In the genomic region with DNA sequence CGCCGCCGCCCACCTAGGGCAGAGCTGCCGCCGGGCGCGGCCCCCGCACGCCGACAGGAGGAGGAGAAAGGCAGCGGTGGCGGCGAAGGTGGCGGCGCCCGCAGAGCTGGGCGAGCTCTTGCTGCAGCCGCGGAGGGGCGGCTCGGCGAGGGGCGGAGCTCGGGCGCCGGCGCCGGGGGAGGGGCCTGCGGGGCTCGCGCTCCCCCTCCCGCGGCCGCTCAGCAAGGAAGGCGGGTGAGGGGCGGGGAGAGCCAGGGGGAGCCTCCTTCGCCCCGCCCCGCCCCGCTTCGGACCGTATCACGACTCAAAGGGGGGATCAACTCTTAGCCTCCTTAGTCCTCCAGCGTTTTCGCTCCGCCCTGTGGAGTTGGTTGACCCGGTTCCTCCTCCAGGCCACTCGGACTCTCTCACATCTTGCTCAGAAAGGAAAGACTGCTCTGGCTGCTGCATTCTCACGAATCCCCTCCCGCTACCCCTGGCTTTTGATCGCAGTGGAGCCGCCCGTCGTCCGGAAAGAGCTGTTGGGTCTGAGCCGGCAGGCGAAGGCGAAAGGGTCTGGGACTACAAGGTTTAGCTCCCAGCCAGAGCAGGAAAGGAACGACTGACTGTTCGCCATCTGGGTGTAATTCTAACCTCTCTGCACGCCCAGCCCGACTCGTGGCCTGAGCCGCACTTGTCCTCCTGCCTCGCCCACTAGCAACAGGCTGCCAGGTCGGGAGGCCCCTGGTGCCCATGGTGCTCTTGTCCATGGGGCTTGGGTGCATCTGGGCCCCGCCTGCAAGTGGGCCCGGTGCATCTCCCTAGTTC, we compare ENCODE assay signal across 8 cellular contexts. TPM values are rescaled to one million over a fixed set of nuclear protein-coding genes. Genes with fewer than 3 reads are reported as not detected.
DNase-seq lines count a peak whose midpoint lies in the region; ATAC-seq, FAIRE-seq and TF ChIP-seq lines count a peak whose summit lies in the region.

TSS of gene ATP8A1 (minus strand) at position 120 of the 807 bp plus-strand sequence. CDS start 232 bp downstream, outside the sequence.

- TF ChIP-seq CTCF in WI38 (IDR thresholded peaks at IDR 0.05; ENCODE audit: low read depth, low read length) (no peak), bronchial epithelial cell (IDR thresholded peaks at IDR 0.05; ENCODE audit: insufficient read depth, low read length, severe bottlenecking) (no peak)

- 0 to 1% (median 0%) methylated on average over 35 to 68 of the region's 68 CpGs for WGBS in small intestine, 3 donors

- peak within 1 kb of the TSS; percentile 69 for H3K4me3 ChIP-seq in WI38 (ENCODE audit: low read depth, low read length)
- H3K4me3 ChIP-seq in bronchial epithelial cell (ENCODE audit: low read depth, low read length), result peak within 1 kb of the TSS; percentile 66
- peak within 1 kb of the TSS; percentile 86 to 97 for H3K4me3 ChIP-seq in small intestine (ENCODE audit: low read depth in 1 of 2, low read length in 2 of 2)

- TF ChIP-seq POLR2A in GM18951 (IDR thresholded peaks at IDR 0.05; ENCODE audit: extremely low read depth, insufficient read depth, insufficient read length), result peak; percentile 81

- H3K36me3 ChIP-seq in bronchial epithelial cell (ENCODE audit: control insufficient read depth, insufficient read depth, low read length), result no peaks in the 10 kb centered on the region
- no peaks in the 10 kb centered on the region for H3K36me3 ChIP-seq in small intestine (ENCODE audit: control insufficient read depth in 2 of 2, insufficient read depth in 2 of 2, low read length in 2 of 2)

- no peak for FAIRE-seq in bronchial epithelial cell (lab: Jason Lieb, UNC)
- no peak for FAIRE-seq in small intestine (lab: Jason Lieb, UNC)

- in situ Hi-C loops in GM18951 (cut with MboI; ENCODE audit: low sequenced_read_pairs, unreplicated experiment), result no loop called here

- DNase-seq in AG08395 (ENCODE audit: low spot score) (peak; percentile 96), NCI-H2227 treated with DMSO at 0.1 percent for 48 hours (lab: John Stamatoyannopoulos, UW) (peak; percentile 90), bronchial epithelial cell (ENCODE audit: low read depth) (peak; percentile 47), iPS-NIHi7 (ENCODE audit: extremely low spot score) (peak; percentile 97), small intestine (peak; percentile 94)

- H3K4me1 ChIP-seq in small intestine (ENCODE audit: control insufficient read depth in 2 of 2, insufficient read depth in 1 of 2, low read depth in 1 of 2, low read length in 1 of 2), result peaks cover 3 to 18% of the 10 kb centered on the region in 2 donors

- H3K27ac ChIP-seq in small intestine (ENCODE audit: low read depth in 1 of 2, low read length in 1 of 2), result peak within 1 kb of the TSS; percentile 93 to 96

- H3K27me3 ChIP-seq in bronchial epithelial cell (ENCODE audit: control insufficient read depth, insufficient read depth, low read length) (peaks cover 2% of the 10 kb centered on the region), small intestine (ENCODE audit: control insufficient read depth in 2 of 2, insufficient read depth in 2 of 2, low read length in 2 of 2) (no peaks in the 10 kb centered on the region)

- peak; percentile 69 for ATAC-seq in HG03175 (IDR thresholded peaks at IDR 0.05; ENCODE audit: unreplicated experiment)

- H3K9me3 ChIP-seq in small intestine (ENCODE audit: control insufficient read depth, low read depth), result no peaks in the 10 kb centered on the region

RNA-seq across cellular contexts. Expression of gene ATP8A1, which starts in this region (rescaled TPM):
- 1.4 and 2.1 TPM in 2 replicates for total RNA-seq in bronchial epithelial cell
- polyA plus RNA-seq in small intestine, result 10 to 100 TPM in 1 of 3 donors, 1 to 10 TPM in 2; 5.1 to 11.4 (median 7.4) TPM

Comparison
In these comparisons a context has a peak if more than half of its experiments do, and no peak if none do; other contexts are left out.
1. Peak in every context shown above with its lines: DNase-seq, ATAC-seq, H3K4me3 ChIP-seq and H3K27ac ChIP-seq.
2. DNase-seq: peak in every context shown above with its lines; median percentile 97 in iPS-NIHi7; 96 in AG08395; 94 in small intestine; 90 in NCI-H2227 treated with DMSO at 0.1 percent for 48 hours; 47 in bronchial epithelial cell.